9 cellular contexts compared by ENCODE assay signal in the genomic region with DNA sequence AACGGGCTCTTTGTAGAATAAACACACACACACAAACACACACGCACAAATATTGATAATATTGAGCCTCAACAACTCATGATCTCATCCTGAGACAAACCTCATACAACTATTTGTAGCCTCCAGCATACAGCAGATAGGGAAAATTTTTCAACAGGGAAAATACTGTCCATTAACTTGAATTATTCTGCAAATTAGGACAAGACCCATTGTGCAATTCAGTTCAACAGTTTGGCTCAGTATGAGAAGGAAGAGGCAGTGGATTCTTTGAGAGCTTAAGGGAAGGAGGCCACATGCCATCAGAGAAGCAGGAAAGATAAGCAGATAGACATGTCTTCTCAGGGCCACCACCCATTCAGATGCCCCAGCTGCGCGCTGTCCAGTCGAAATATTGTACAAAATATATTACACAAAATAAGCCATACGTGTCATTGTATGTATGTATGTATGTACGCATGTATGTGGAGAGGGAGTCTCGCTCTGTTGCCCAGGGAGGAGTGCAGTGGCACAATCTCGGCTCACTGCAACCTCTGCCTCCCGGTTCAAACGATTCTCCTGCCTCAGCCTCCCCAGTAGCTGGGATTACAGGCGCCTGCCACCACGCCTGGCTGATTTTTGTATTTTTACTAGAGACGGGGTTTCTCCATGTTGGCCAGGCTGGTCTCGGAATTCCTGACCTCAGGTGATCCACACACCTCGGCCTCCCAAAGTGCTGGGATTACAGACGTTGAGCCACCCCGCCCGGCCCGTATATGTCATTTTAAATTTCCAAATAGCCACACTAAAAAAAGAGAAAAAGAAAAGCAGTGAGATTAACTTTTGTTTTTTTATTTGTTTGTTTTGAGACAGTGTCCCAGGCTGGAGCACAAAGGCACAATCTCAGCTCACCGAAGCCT. TPM values are rescaled to one million over a fixed set of nuclear protein-coding genes. Genes with fewer than 3 reads are reported as not detected.
DNase-seq lines count a peak whose midpoint lies in the region; ATAC-seq, FAIRE-seq and TF ChIP-seq lines count a peak whose summit lies in the region.
"Had no signal": no experiment of that assay in that cellular context is flagged by ENCODE, and none has a peak within 500 bp of the region (broad histone marks: within the 10 kb centered on the region; RNA-seq: fewer than 3 reads in every experiment).

No MANE protein-coding gene starts in this region.

- H3K36me3 ChIP-seq in OCI-LY7 (ENCODE audit: insufficient read depth, low read length): peaks cover 36% of the 10 kb centered on the region
- peaks cover 0 to 4% of the 10 kb centered on the region in 2 experiments for H3K36me3 ChIP-seq in endothelial cell of umbilical vein (ENCODE audit: control insufficient read depth in 2 of 2, extremely low read depth in 1 of 2, insufficient read depth in 2 of 2, low read length in 2 of 2)
- peaks cover 0 to 3% of the 10 kb centered on the region in 2 experiments for H3K36me3 ChIP-seq in trophoblast cell (ENCODE audit: control insufficient read depth in 1 of 2, insufficient read depth in 2 of 2, low read length in 2 of 2)

- peaks cover 17% of the 10 kb centered on the region for H3K79me1 ChIP-seq in trophoblast cell (ENCODE audit: low read length)

- H3K18ac ChIP-seq in trophoblast cell (ENCODE audit: low read length): no peak overlapping the region

- no peak overlapping the region for H2BK120ac ChIP-seq in trophoblast cell (ENCODE audit: insufficient read depth, low read length, poor library complexity)

- H4K91ac ChIP-seq in trophoblast cell (ENCODE audit: low read depth, low read length): no peak overlapping the region

- H2AK5ac ChIP-seq in trophoblast cell (ENCODE audit: low read length): no peak overlapping the region

- no peaks in the 10 kb centered on the region for H3K9me3 ChIP-seq in OCI-LY7 (ENCODE audit: low read length)
- no peaks in the 10 kb centered on the region for H3K9me3 ChIP-seq in endothelial cell of umbilical vein (replicated peaks; ENCODE audit: control insufficient read depth, insufficient read depth, low read length)
- no peaks in the 10 kb centered on the region for H3K9me3 ChIP-seq in trophoblast cell (ENCODE audit: insufficient read depth, low read depth, low read length)

- POLR2A ChIA-PET in OCI-LY7 (lab: Charles Lee) (no interaction called here), endothelial cell of umbilical vein (lab: Charles Lee) (no interaction called here)

- no peak for ATAC-seq in HG03457 (IDR thresholded peaks at IDR 0.05; ENCODE audit: unreplicated experiment)

- BruUV-seq in OCI-LY7 (replicated peaks; lab: Mats Ljungman, UMichigan) (no TSS peak), endothelial cell of umbilical vein (replicated peaks; lab: Mats Ljungman, UMichigan) (no TSS peak)

- no CpG with 5 or more reads among the region's 21 CpGs for WGBS in trophoblast cell (ENCODE audit: extremely low coverage, insufficient coverage, insufficient read length)

- H3K9me2 ChIP-seq in OCI-LY7 (ENCODE audit: insufficient read depth, low read length): no peaks in the 10 kb centered on the region

- H3K9ac ChIP-seq in endothelial cell of umbilical vein (replicated peaks; ENCODE audit: extremely low read depth, insufficient read depth, low read length) (peak overlapping the region; percentile 18), trophoblast cell (ENCODE audit: low read length) (no peak overlapping the region)

- H3K4me2 ChIP-seq in OCI-LY7 (ENCODE audit: low read length) (peak overlapping the region; percentile 97), endothelial cell of umbilical vein (ENCODE audit: insufficient read depth, low read length) (peak overlapping the region; percentile 61), trophoblast cell (ENCODE audit: low read length) (peak overlapping the region; percentile 67)

- H3K4ac ChIP-seq in trophoblast cell (ENCODE audit: low read depth, low read length): peak overlapping the region; percentile 65

- H3K4me3 ChIP-seq in OCI-LY7 (ENCODE audit: low read depth, low read length, poor library complexity, severe bottlenecking) (peak overlapping the region; percentile 92), endothelial cell of umbilical vein (replicated peaks in 1 of 3; ENCODE audit: insufficient read depth in 1 of 3, low read depth in 1 of 3, low read length in 3 of 3) (peak overlapping the region in 2 of 3 experiments; percentile 82 to 93), trophoblast cell (ENCODE audit: low read depth, low read length) (no peak overlapping the region)

- no peak overlapping the region for H3K14ac ChIP-seq in trophoblast cell (ENCODE audit: low read length)

- intact Hi-C loops in OCI-LY7 (cut with micrococcal nuclease; ENCODE audit: unreplicated experiment): no loop called here
- intact Hi-C loops in endothelial cell of umbilical vein (cut with micrococcal nuclease): no loop called here
- intact Hi-C loops in head of caudate nucleus (cut with DNase I): loop anchor here (10.0 kb wide), 2 partner anchors 120 to 400 kb away; a partner anchor contains a TSS

- H3K4me1 ChIP-seq in OCI-LY7 (ENCODE audit: insufficient read depth, low read length, poor library complexity, severe bottlenecking): peaks cover 70% of the 10 kb centered on the region
- peaks cover 32% of the 10 kb centered on the region for H3K4me1 ChIP-seq in endothelial cell of umbilical vein (ENCODE audit: control insufficient read depth, extremely low read depth, insufficient read depth, low read length)
- peaks cover 14 to 24% of the 10 kb centered on the region in 2 experiments for H3K4me1 ChIP-seq in trophoblast cell (ENCODE audit: control insufficient read depth in 1 of 2, insufficient read depth in 2 of 2, low read length in 2 of 2)

- H3K79me2 ChIP-seq in OCI-LY7 (ENCODE audit: insufficient read depth, low read depth, low read length): peaks cover 89% of the 10 kb centered on the region
- peaks cover 81% of the 10 kb centered on the region for H3K79me2 ChIP-seq in endothelial cell of umbilical vein (ENCODE audit: control insufficient read depth, insufficient read depth, low read length)
- H3K79me2 ChIP-seq in trophoblast cell (ENCODE audit: control insufficient read depth, insufficient read depth, low read length, poor library complexity): peaks cover 27% of the 10 kb centered on the region

- no peak overlapping the region for H2BK12ac ChIP-seq in trophoblast cell (ENCODE audit: low read length)

- TF ChIP-seq POLR2A in endothelial cell of umbilical vein (IDR thresholded peaks at IDR 0.05; ENCODE audit: low read depth, low read length): no peak

- peaks cover 34% of the 10 kb centered on the region for H4K20me1 ChIP-seq in OCI-LY7 (ENCODE audit: insufficient read depth, low read length)
- peaks cover 3% of the 10 kb centered on the region for H4K20me1 ChIP-seq in endothelial cell of umbilical vein (replicated peaks; ENCODE audit: control insufficient read depth, extremely low read depth, insufficient read depth, low read length)

- no peak overlapping the region for H3K23ac ChIP-seq in trophoblast cell (ENCODE audit: low read length)

- DNase-seq in EH (ENCODE audit: low read depth) (peak; percentile 36), OCI-LY7 (ENCODE audit: low spot score) (no peak), endothelial cell of umbilical vein (ENCODE audit: low read depth, low spot score) (no peak), trophoblast cell (peak; percentile 42 to 82), NCI-H2029 treated with DMSO at 0.1 percent for 48 hours (lab: John Stamatoyannopoulos, UW) (no peak), NCI-H2227 treated with DMSO at 0.1 percent for 48 hours (lab: John Stamatoyannopoulos, UW) (no peak), head of caudate nucleus (no peak)
- DNase-seq: activated CD8-positive, alpha-beta memory T cell treated with anti-CD3 and anti-CD28 coated beads for 24 hours had no signal

- H4K12ac ChIP-seq in trophoblast cell (ENCODE audit: low read depth, low read length): no peak overlapping the region

- no peaks in the 10 kb centered on the region for H3K9me1 ChIP-seq in endothelial cell of umbilical vein (replicated peaks; ENCODE audit: control insufficient read depth, extremely low read depth, insufficient read depth, low read length)

- no peak overlapping the region for H4K8ac ChIP-seq in trophoblast cell (ENCODE audit: low read depth, low read length)

- CTCF ChIA-PET in OCI-LY7 (lab: Charles Lee; ENCODE audit: unreplicated experiment): interaction anchor here (0.6 kb wide), 1 partner anchor 229 kb away, joined by 4 read pairs; no protein-coding TSS in a partner anchor
- CTCF ChIA-PET in endothelial cell of umbilical vein (lab: Charles Lee): interaction anchor here (1.1 to 3.3 kb wide), 3 partner anchors 11 to 14 kb away, joined by 3 to 29 read pairs (median 20); no protein-coding TSS in a partner anchor

- H3K27me3 ChIP-seq in endothelial cell of umbilical vein (ENCODE audit: control insufficient read depth in 2 of 2, insufficient read depth in 2 of 2, low read length in 2 of 2) (no peaks in the 10 kb centered on the region), trophoblast cell (ENCODE audit: insufficient read depth, low read length) (no peaks in the 10 kb centered on the region)

- dilution Hi-C loops in endothelial cell of umbilical vein (cut with MboI; ENCODE audit: extremely low pct_ligation_motif_present, low sequenced_read_pairs): no loop called here

- FAIRE-seq in endothelial cell of umbilical vein (lab: Jason Lieb, UNC): peak; percentile 33

- H3K27ac ChIP-seq in OCI-LY7 (ENCODE audit: low read depth, low read length, poor library complexity, severe bottlenecking): no peak overlapping the region
- no peak overlapping the region for H3K27ac ChIP-seq in endothelial cell of umbilical vein (ENCODE audit: insufficient read depth, low read depth, low read length)
- H3K27ac ChIP-seq in trophoblast cell (ENCODE audit: low read depth, low read length): peak overlapping the region; percentile 33

- no peak overlapping the region for H2BK5ac ChIP-seq in trophoblast cell (ENCODE audit: low read depth, low read length, poor library complexity)

- TF ChIP-seq CTCF in OCI-LY7 (conservative IDR thresholded peaks at IDR 0.05; ENCODE audit: low read length): no peak
- TF ChIP-seq CTCF in endothelial cell of umbilical vein (IDR thresholded peaks at IDR 0.05; ENCODE audit: extremely low read depth in 1 of 2, insufficient read depth in 1 of 2, low read depth in 1 of 2, low read length in 2 of 2): no peak

- H2AFZ ChIP-seq in OCI-LY7 (ENCODE audit: low read length) (no peak overlapping the region), endothelial cell of umbilical vein (ENCODE audit: low read depth, low read length) (no peak overlapping the region), trophoblast cell (ENCODE audit: insufficient read depth, low read length, poor library complexity) (no peak overlapping the region)

RNA-seq across cellular contexts. Expression of a gene that starts 1.8 kb away (rescaled TPM):
- total RNA-seq in OCI-LY7 (2014; rRNA removed; shearing (Covaris generic)): 28.6 and 32.1 TPM in 2 replicates
- total RNA-seq in OCI-LY7 (2022) (68.6 and 89.0 TPM in 2 replicates), endothelial cell of umbilical vein (73.9 and 78.0 TPM in 2 replicates)
- polyA plus RNA-seq in endothelial cell of umbilical vein: 32.6 and 44.1 TPM in 2 replicates
- 49.5 and 53.1 TPM in 2 replicates for polyA plus RNA-seq in endothelial cell of umbilical vein (2011; cell fraction: cytosol; rRNA removed)
- polyA plus RNA-seq in endothelial cell of umbilical vein (2011; cell fraction: nucleus; rRNA removed): 143 and 147 TPM in 2 replicates
- polyA plus RNA-seq in endothelial cell of umbilical vein (2012): 37.1 and 43.8 TPM in 2 replicates
- 78.3 and 80.2 TPM in 2 replicates for polyA minus RNA-seq in endothelial cell of umbilical vein
- 8.8 TPM for polyA minus RNA-seq in endothelial cell of umbilical vein (2011; cell fraction: cytosol; rRNA and poly(A)+ RNA removed)
- 85.4 and 110 TPM in 2 replicates for polyA minus RNA-seq in endothelial cell of umbilical vein (2011; cell fraction: nucleus; rRNA and poly(A)+ RNA removed)
- 37.2 and 37.3 TPM in 2 replicates for polyA plus RNA-seq in trophoblast cell (2013)

RNA-seq across cellular contexts. Expression of a gene that starts 52.6 kb away (rescaled TPM):
- total RNA-seq in OCI-LY7 (2014; rRNA removed; shearing (Covaris generic)): 79.8 and 96.0 TPM in 2 replicates
- total RNA-seq in OCI-LY7 (2022) (88.6 and 96.7 TPM in 2 replicates), endothelial cell of umbilical vein (37.1 and 42.5 TPM in 2 replicates)
- polyA plus RNA-seq in endothelial cell of umbilical vein: 66.0 and 66.8 TPM in 2 replicates
- polyA plus RNA-seq in endothelial cell of umbilical vein (2011; cell fraction: cytosol; rRNA removed): 61.3 and 68.5 TPM in 2 replicates
- polyA plus RNA-seq in endothelial cell of umbilical vein (2011; cell fraction: nucleus; rRNA removed): 56.8 and 58.5 TPM in 2 replicates
- polyA plus RNA-seq in endothelial cell of umbilical vein (2012): 34.4 TPM in 2 replicates
- polyA minus RNA-seq in endothelial cell of umbilical vein: 51.6 and 56.2 TPM in 2 replicates
- polyA minus RNA-seq in endothelial cell of umbilical vein (2011; cell fraction: cytosol; rRNA and poly(A)+ RNA removed): 26.4 TPM
- 30.8 and 31.3 TPM in 2 replicates for polyA minus RNA-seq in endothelial cell of umbilical vein (2011; cell fraction: nucleus; rRNA and poly(A)+ RNA removed)
- polyA plus RNA-seq in trophoblast cell (2013): 27.9 and 29.6 TPM in 2 replicates

RNA-seq across cellular contexts. Expression of a gene that starts 56.1 kb away (rescaled TPM):
- total RNA-seq in OCI-LY7 (2014; rRNA removed; shearing (Covaris generic)): 104 and 176 TPM in 2 replicates
- 229 and 252 TPM in 2 replicates for total RNA-seq in OCI-LY7 (2022)
- 127 and 132 TPM in 2 replicates for total RNA-seq in endothelial cell of umbilical vein
- 9.5 and 17.0 TPM in 2 replicates for polyA plus RNA-seq in endothelial cell of umbilical vein
- polyA plus RNA-seq in endothelial cell of umbilical vein (2011; cell fraction: cytosol; rRNA removed): 57.8 and 62.5 TPM in 2 replicates
- polyA plus RNA-seq in endothelial cell of umbilical vein (2011; cell fraction: nucleus; rRNA removed): 14.7 and 25.6 TPM in 2 replicates
- polyA plus RNA-seq in endothelial cell of umbilical vein (2012): 142 and 195 TPM in 2 replicates
- 17.8 and 17.9 TPM in 2 replicates for polyA minus RNA-seq in endothelial cell of umbilical vein
- 103 TPM for polyA minus RNA-seq in endothelial cell of umbilical vein (2011; cell fraction: cytosol; rRNA and poly(A)+ RNA removed)
- 11.8 and 13.4 TPM in 2 replicates for polyA minus RNA-seq in endothelial cell of umbilical vein (2011; cell fraction: nucleus; rRNA and poly(A)+ RNA removed)
- 246 and 254 TPM in 2 replicates for polyA plus RNA-seq in trophoblast cell (2013)

Comparison
In these comparisons a context has a peak if more than half of its experiments do, and no peak if none do; other contexts are left out.
1. DNase-seq: peak in EH (single experiment) and trophoblast cell (2 of 2); none in OCI-LY7 (single experiment), endothelial cell of umbilical vein (single experiment), NCI-H2029 treated with DMSO at 0.1 percent for 48 hours (single experiment), NCI-H2227 treated with DMSO at 0.1 percent for 48 hours (single experiment) and head of caudate nucleus (0 of 42).
2. Peak in every context shown above with its lines, with median percentiles within 50 percentile points of each other: H3K4me2 ChIP-seq.